Comparison of ENCODE assay signal across 17 cellular contexts in the genomic region with DNA sequence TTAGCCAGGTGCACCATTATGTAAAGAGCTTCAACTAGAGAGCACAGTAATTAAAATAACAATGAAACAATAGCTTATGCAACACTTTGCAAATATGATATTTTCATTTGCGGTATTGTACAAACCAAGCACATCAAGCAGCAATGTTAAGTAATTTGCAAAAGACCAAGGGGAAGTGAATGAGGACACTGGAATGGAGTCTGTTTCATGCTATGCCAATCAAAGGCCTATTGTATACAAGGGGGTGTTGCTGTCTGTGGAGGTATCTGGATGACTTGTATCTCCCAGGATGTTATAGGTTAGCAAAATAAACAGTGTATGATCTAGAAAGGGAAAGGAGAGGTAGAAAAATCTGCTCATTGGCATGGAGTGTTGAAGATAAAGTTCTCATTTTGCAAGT.
"Had no signal": no experiment of that assay in that cellular context is flagged by ENCODE, and none has a peak within 500 bp of the region (broad histone marks: within the 10 kb centered on the region; RNA-seq: fewer than 3 reads in every experiment).

No MANE protein-coding gene starts in this region.

- H3K27ac Mint-ChIP-seq: activated CD4-positive, alpha-beta T cell treated with anti-CD3 and anti-CD28 coated beads, Interleukin-2, amount 10 ng/mL, durations not matched to agents 7 days and 5 days; activated naive CD8-positive, alpha-beta T cell treated with anti-CD3 and anti-CD28 coated beads, Interleukin-2, amount 50 U/mL, for 24 hours; naive thymus-derived CD4-positive, alpha-beta T cell had no signal

- H3K27me3 ChIP-seq: ascending aorta, esophagus muscularis mucosa, neutrophil, right atrium auricular region, stomach had no signal

- DNase-seq: activated CD4-positive, alpha-beta T cell treated with anti-CD3 and anti-CD28 coated beads, Interleukin-2, amount 10 ng/mL, durations not matched to agents 7 days and 5 days; activated CD4-positive, CD25-positive, alpha-beta regulatory T cell; activated CD8-positive, alpha-beta memory T cell treated with anti-CD3 and anti-CD28 coated beads for 24 hours; activated naive CD4-positive, alpha-beta T cell treated with Interleukin-2 at 50 U/mL for 16 hours; activated naive CD8-positive, alpha-beta T cell treated with anti-CD3 and anti-CD28 coated beads, Interleukin-2, amount 50 U/mL, for 24 hours; glutamatergic neuron; left colon; naive thymus-derived CD4-positive, alpha-beta T cell; posterior cingulate gyrus; stomach had no signal

- ATAC-seq: activated naive CD8-positive, alpha-beta T cell treated with anti-CD3 and anti-CD28 coated beads, Interleukin-2, amount 50 U/mL, for 24 hours; left colon; naive thymus-derived CD4-positive, alpha-beta T cell had no signal

- H3K9me3 ChIP-seq: ascending aorta, esophagus muscularis mucosa, neutrophil, right atrium auricular region, stomach, thoracic aorta had no signal

- H3K4me1 Mint-ChIP-seq: activated CD4-positive, alpha-beta T cell treated with anti-CD3 and anti-CD28 coated beads, Interleukin-2, amount 10 ng/mL, durations not matched to agents 7 days and 5 days; activated naive CD8-positive, alpha-beta T cell treated with anti-CD3 and anti-CD28 coated beads, Interleukin-2, amount 50 U/mL, for 24 hours; naive thymus-derived CD4-positive, alpha-beta T cell had no signal

- H3K4me3 Mint-ChIP-seq: activated CD4-positive, alpha-beta T cell treated with anti-CD3 and anti-CD28 coated beads, Interleukin-2, amount 10 ng/mL, durations not matched to agents 7 days and 5 days; activated naive CD8-positive, alpha-beta T cell treated with anti-CD3 and anti-CD28 coated beads, Interleukin-2, amount 50 U/mL, for 24 hours; naive thymus-derived CD4-positive, alpha-beta T cell had no signal

- H3K27ac ChIP-seq: ascending aorta, esophagus muscularis mucosa, neutrophil, right atrium auricular region, skin epidermis, stomach, thoracic aorta had no signal

- H3K4me3 ChIP-seq: ascending aorta, esophagus muscularis mucosa, lung, right atrium auricular region, skin epidermis, stomach, thoracic aorta had no signal

- H3K9me3 Mint-ChIP-seq: activated CD4-positive, alpha-beta T cell treated with anti-CD3 and anti-CD28 coated beads, Interleukin-2, amount 10 ng/mL, durations not matched to agents 7 days and 5 days had no signal

- H3K4me1 ChIP-seq: ascending aorta, esophagus muscularis mucosa, right atrium auricular region, stomach had no signal

- H3K36me3 Mint-ChIP-seq: naive thymus-derived CD4-positive, alpha-beta T cell had no signal

- H3K27me3 Mint-ChIP-seq: activated CD4-positive, alpha-beta T cell treated with anti-CD3 and anti-CD28 coated beads, Interleukin-2, amount 10 ng/mL, durations not matched to agents 7 days and 5 days; activated naive CD8-positive, alpha-beta T cell treated with anti-CD3 and anti-CD28 coated beads, Interleukin-2, amount 50 U/mL, for 24 hours had no signal

- H3K36me3 ChIP-seq: ascending aorta, esophagus muscularis mucosa, neutrophil, right atrium auricular region, stomach, thoracic aorta had no signal
